In genomic region chr2:10266133-10266620, GRCh38 we compare ENCODE assay signal across 15 cellular contexts. TPM values are rescaled to one million over a fixed set of nuclear protein-coding genes. Genes with fewer than 3 reads are reported as not detected.
DNase-seq lines count a peak whose midpoint lies in the region; ATAC-seq and TF ChIP-seq lines count a peak whose summit lies in the region.
"Had no signal": no experiment of that assay in that cellular context is flagged by ENCODE, and none has a peak within 500 bp of the region (broad histone marks: within the 10 kb centered on the region; RNA-seq: fewer than 3 reads in every experiment).

No MANE protein-coding gene starts in this region.

- peak; percentile 31 for DNase-seq in activated effector memory CD4-positive, alpha-beta T cell treated with anti-CD3 and anti-CD28 coated beads, Interleukin-2, amount 50 U/mL, for 16 hours
- DNase-seq in activated effector memory CD4-positive, alpha-beta T cell treated with Interleukin-2 at 50 U/mL for 16 hours = no peak
- DNase-seq in RWPE2 (ENCODE audit: low spot score) (peak; percentile 20), fibroblast of the aortic adventitia (ENCODE audit: low read depth) (peak; percentile 45), stromal cell of bone marrow (ENCODE audit: low read depth) (peak; percentile 48), activated gamma-delta T cell (lab: John Stamatoyannopoulos, UW) (no peak)
- DNase-seq: activated CD4-positive, alpha-beta T cell treated with anti-CD3 and anti-CD28 coated beads for 1 hour; activated T-cell treated with anti-CD3 and anti-CD28 coated beads, Interleukin-2, amount 50 U/mL, for 24 hours; anterior cingulate cortex; Calu3; dermis blood vessel endothelial cell; mesendoderm; nucleus accumbens had no signal

- no peaks in the 10 kb centered on the region for H3K36me3 ChIP-seq in RWPE2 (ENCODE audit: low read depth)

- TF ChIP-seq CTCF in RWPE2 (IDR thresholded peaks at IDR 0.05; ENCODE audit: poor library complexity, severe bottlenecking) (no peak), fibroblast of the aortic adventitia (IDR thresholded peaks at IDR 0.05; ENCODE audit: insufficient read depth, low read length) (no peak)

- ATAC-seq in RWPE2 (ENCODE audit: low read depth) (no peak), HG02938 (IDR thresholded peaks at IDR 0.05; ENCODE audit: unreplicated experiment) (no peak), HG02852 (IDR thresholded peaks at IDR 0.05; ENCODE audit: unreplicated experiment) (no peak)

- H3K27me3 ChIP-seq in RWPE2 (ENCODE audit: insufficient read depth, poor library complexity, severe bottlenecking) = no peaks in the 10 kb centered on the region

- no peaks in the 10 kb centered on the region for H3K9me3 ChIP-seq in RWPE2 (ENCODE audit: severe bottlenecking)

- H3K4me3 ChIP-seq in RWPE2 (ENCODE audit: severe bottlenecking) (no peak overlapping the region), fibroblast of the aortic adventitia (ENCODE audit: low read depth, low read length) (no peak overlapping the region)

- no peak overlapping the region for H3K27ac ChIP-seq in RWPE2 (ENCODE audit: poor library complexity, severe bottlenecking)

- H3K4me1 ChIP-seq in RWPE2 (ENCODE audit: insufficient read depth, poor library complexity, severe bottlenecking) = peaks cover 5% of the 10 kb centered on the region

RNA-seq across cellular contexts. Expression of gene HPCAL1, which starts 36.5 kb away (rescaled TPM):
- total RNA-seq in fibroblast of the aortic adventitia (ENCODE audit: low replicate concordance) = 6.5 and 34.4 TPM in 2 replicates

Comparison
In these comparisons a context has a peak if more than half of its experiments do, and no peak if none do; other contexts are left out.
1. DNase-seq: peak in activated effector memory CD4-positive, alpha-beta T cell treated with anti-CD3 and anti-CD28 coated beads, Interleukin-2, amount 50 U/mL, for 16 hours (single experiment), RWPE2 (single experiment), fibroblast of the aortic adventitia (single experiment) and stromal cell of bone marrow (single experiment); none in activated effector memory CD4-positive, alpha-beta T cell treated with Interleukin-2 at 50 U/mL for 16 hours (single experiment) and activated gamma-delta T cell (single experiment).